In the genomic region with DNA sequence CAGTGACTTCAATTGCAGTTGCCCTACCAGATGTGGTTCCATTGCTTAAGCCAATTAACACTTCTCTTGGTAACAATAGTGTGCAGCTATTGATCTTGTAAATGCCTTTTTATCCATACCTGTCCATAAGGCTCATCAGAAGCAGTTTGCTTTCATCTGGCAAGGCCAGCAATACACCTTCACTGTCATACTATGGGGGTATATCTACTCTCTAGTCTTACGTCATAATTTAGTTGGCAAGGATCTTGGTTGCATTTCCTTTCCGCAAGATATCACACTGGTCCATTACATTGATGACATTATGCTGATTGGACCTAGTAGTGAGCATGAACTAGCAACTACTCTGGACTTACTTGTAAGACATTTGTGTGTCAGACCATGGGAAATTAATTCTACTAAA, we compare ENCODE assay signal across 36 cellular contexts. TPM values are rescaled to one million over a fixed set of nuclear protein-coding genes. Genes with fewer than 3 reads are reported as not detected.
"Had no signal": no experiment of that assay in that cellular context is flagged by ENCODE, and none has a peak within 500 bp of the region (broad histone marks: within the 10 kb centered on the region; RNA-seq: fewer than 3 reads in every experiment).

No MANE protein-coding gene starts in this region.

- DNase-seq: activated effector memory CD4-positive, alpha-beta T cell treated with anti-CD3 and anti-CD28 coated beads, Interleukin-2, amount 50 U/mL, for 16 hours; activated effector memory CD4-positive, alpha-beta T cell treated with Interleukin-2 at 50 U/mL for 16 hours; activated gamma-delta T cell; activated gamma-delta T cell treated with Interleukin-2 at 50 U/mL for 16 hours; activated naive CD4-positive, alpha-beta T cell; activated naive CD4-positive, alpha-beta T cell treated with anti-CD3 and anti-CD28 coated beads for 36 hours; activated naive CD4-positive, alpha-beta T cell treated with anti-CD3 and anti-CD28 coated beads, Interleukin-2, amount 10 ng/mL, durations not matched to agents 7 days and 5 days; activated naive CD4-positive, alpha-beta T cell treated with anti-CD3 and anti-CD28 coated beads, Interleukin-2, amount 50 U/mL, for 16 hours; activated naive CD4-positive, alpha-beta T cell treated with Interleukin-2 at 50 U/mL for 16 hours; activated naive CD8-positive, alpha-beta T cell treated with anti-CD3 and anti-CD28 coated beads for 36 hours; activated naive CD8-positive, alpha-beta T cell treated with anti-CD3 and anti-CD28 coated beads, Interleukin-2, amount 10 ng/mL, durations not matched to agents 7 days and 5 days; activated naive CD8-positive, alpha-beta T cell treated with anti-CD3 and anti-CD28 coated beads, Interleukin-2, amount 50 U/mL, for 24 hours; activated T-cell treated with anti-CD3 and anti-CD28 coated beads, Interleukin-2, amount 50 U/mL, for 1 hour; activated T-cell treated with anti-CD3 and anti-CD28 coated beads, Interleukin-2, amount 50 U/mL, for 24 hours; activated T-cell treated with anti-CD3 and anti-CD28 coated beads, Interleukin-2, amount 50 U/mL, for 4 hours; activated T-cell treated with anti-CD3 and anti-CD28 coated beads, Interleukin-2, amount 50 U/mL, for 48 hours; activated T-cell treated with anti-CD3 and anti-CD28 coated beads, Interleukin-2, amount 50 U/mL, for 72 hours; adrenal gland; amniotic stem cell; amygdala; anterior cingulate cortex; aorta; body of pancreas; brain microvascular endothelial cell; caudate nucleus; central memory CD4-positive, alpha-beta T cell; cerebellar nuclear complex had no signal

- H3K4me1 ChIP-seq: adrenal gland, ascending aorta, body of pancreas, breast epithelium had no signal

- H3K4me3 ChIP-seq: adrenal gland, ascending aorta, body of pancreas, breast epithelium, cardiac muscle cell had no signal

- H3K36me3 ChIP-seq: adrenal gland, ascending aorta, brain microvascular endothelial cell, breast epithelium, cardiac muscle cell had no signal

- ATAC-seq: activated naive CD4-positive, alpha-beta T cell treated with anti-CD3 and anti-CD28 coated beads, Interleukin-2, amount 50 U/mL, for 72 hours; activated naive CD8-positive, alpha-beta T cell treated with anti-CD3 and anti-CD28 coated beads, Interleukin-2, amount 50 U/mL, for 24 hours; activated T-cell treated with anti-CD3 and anti-CD28 coated beads, Interleukin-2, amount 50 U/mL, for 4 hours; activated T-cell treated with anti-CD3 and anti-CD28 coated beads, Interleukin-2, amount 50 U/mL, for 72 hours; activated T-helper 17 cell treated with anti-CD3 and anti-CD28 coated beads, Interleukin-2, amount 50 U/mL, for 72 hours; body of pancreas had no signal

- H3K27ac ChIP-seq: adrenal gland, ascending aorta, body of pancreas, brain microvascular endothelial cell, breast epithelium, cardiac muscle cell had no signal

- FAIRE-seq: astrocyte, bronchial epithelial cell had no signal

- H3K27me3 ChIP-seq: adrenal gland, ascending aorta, body of pancreas, brain microvascular endothelial cell, breast epithelium, cardiac muscle cell had no signal

- H3K9me3 ChIP-seq: adrenal gland, ascending aorta, body of pancreas had no signal

RNA-seq across cellular contexts. Expression of gene ZNF365, which starts 17.7 kb away (rescaled TPM):
- total RNA-seq: activated naive CD4-positive, alpha-beta T cell treated with anti-CD3 and anti-CD28 coated beads, Interleukin-2, amount 50 U/mL, for 72 hours; activated naive CD8-positive, alpha-beta T cell treated with anti-CD3 and anti-CD28 coated beads for 36 hours; activated T-helper 1 cell treated with anti-CD3 and anti-CD28 coated beads, Interleukin-12 subunit alpha, Interleukin-12 subunit beta, Interleukin-2, Interleukin-4 antibody, amounts not matched to agents 30 ng/mL and 10 ng/mL and 1 ng/mL, durations not matched to agents 14 hours and 24 hours and 36 hours; activated T-helper 2 cell treated with anti-CD3 and anti-CD28 coated beads, Interferon-gamma antibody, Interleukin-2, Interleukin-4, amounts not matched to agents 10 μg/mL and 5 μg/mL and 100 μg/mL, durations not matched to agents 14 hours and 24 hours and 36 hours; ascending aorta; cardiac muscle cell had no signal
- polyA plus RNA-seq: cardiac muscle cell had no signal
